9 cellular contexts compared by ENCODE assay signal in genomic region chr11:2178055-2178773, GRCh38. TPM values are rescaled to one million over a fixed set of nuclear protein-coding genes. Genes with fewer than 3 reads are reported as not detected.
"Had no signal": no experiment of that assay in that cellular context is flagged by ENCODE, and none has a peak within 500 bp of the region (broad histone marks: within the 10 kb centered on the region; RNA-seq: fewer than 3 reads in every experiment).

No MANE protein-coding gene starts in this region.

RNA-seq across cellular contexts. Expression of gene TH, which starts 6.6 kb away (rescaled TPM):
- total RNA-seq: activated CD4-positive, alpha-beta memory T cell treated with anti-CD3 and anti-CD28 coated beads, Interleukin-2, amount 10 ng/mL, durations not matched to agents 7 days and 5 days; activated CD4-positive, alpha-beta T cell treated with anti-CD3 and anti-CD28 coated beads for 36 hours; activated CD8-positive, alpha-beta memory T cell treated with anti-CD3 and anti-CD28 coated beads for 36 hours; activated naive CD4-positive, alpha-beta T cell treated with anti-CD3 and anti-CD28 coated beads for 36 hours; activated T-helper 17 cell treated with anti-CD3 and anti-CD28 coated beads, Interleukin-2, amount 50 U/mL, for 72 hours; NCI-H460; SJSA1; T-helper 1 cell treated with Interleukin-12 subunit alpha and Interleukin-12 subunit beta and Interleukin-4 antibody, amounts not matched to agents 30 ng/mL and 1 ng/mL, for 36 hours had no signal

RNA-seq across cellular contexts. Expression of gene INS, which starts 17.2 kb away (rescaled TPM):
- total RNA-seq: activated CD4-positive, alpha-beta memory T cell treated with anti-CD3 and anti-CD28 coated beads, Interleukin-2, amount 10 ng/mL, durations not matched to agents 7 days and 5 days; activated CD4-positive, alpha-beta T cell treated with anti-CD3 and anti-CD28 coated beads for 36 hours; activated CD8-positive, alpha-beta memory T cell treated with anti-CD3 and anti-CD28 coated beads for 36 hours; activated naive CD4-positive, alpha-beta T cell treated with anti-CD3 and anti-CD28 coated beads for 36 hours; activated T-helper 17 cell treated with anti-CD3 and anti-CD28 coated beads, Interleukin-2, amount 50 U/mL, for 72 hours; M059J; NCI-H460; SJSA1; T-helper 1 cell treated with Interleukin-12 subunit alpha and Interleukin-12 subunit beta and Interleukin-4 antibody, amounts not matched to agents 30 ng/mL and 1 ng/mL, for 36 hours had no signal
